ENCODE assay signal across 11 cellular contexts in the genomic region with DNA sequence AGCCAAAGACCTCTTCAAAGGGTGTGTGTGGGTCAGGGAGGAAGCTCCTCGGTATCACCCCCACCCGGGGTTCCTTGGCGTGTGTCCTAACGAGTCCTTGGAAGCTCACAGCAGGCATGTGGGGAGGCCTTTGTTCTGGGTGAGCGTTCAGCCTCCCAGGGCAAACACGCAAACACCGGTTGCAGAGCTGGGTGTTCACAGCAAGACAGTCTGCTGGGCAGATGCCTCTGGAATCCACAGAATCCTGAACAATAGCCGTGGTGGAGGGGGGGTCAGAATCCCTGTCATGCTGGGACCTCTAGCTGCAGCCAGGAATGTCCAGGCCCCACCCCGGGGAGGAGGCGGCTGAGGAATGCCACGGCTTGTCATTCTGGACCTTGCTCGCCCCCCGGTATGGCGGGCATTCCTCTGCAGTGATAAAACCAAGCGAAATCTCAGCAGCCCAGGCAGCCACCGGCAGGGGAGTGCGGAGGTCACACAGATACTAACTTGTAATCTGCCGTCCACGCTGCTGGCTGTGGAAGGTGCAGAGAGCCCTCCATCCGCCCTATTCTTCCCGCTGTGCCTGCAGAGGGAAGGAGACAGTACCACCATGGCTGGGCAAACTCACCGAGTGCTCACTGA. TPM values are rescaled to one million over a fixed set of nuclear protein-coding genes. Genes with fewer than 3 reads are reported as not detected.
A peak's percentile ranks its signal among the peaks of the same experiment; 100 is the strongest.
DNase-seq lines count a peak whose midpoint lies in the region; TF ChIP-seq lines count a peak whose summit lies in the region.
"Not testable (repeated sequence)": the region's sequence is repeated elsewhere in the genome, so short reads cannot be mapped to it uniquely, and the experiment has no call there.
"Had no signal": no experiment of that assay in that cellular context is flagged by ENCODE, and none has a peak within 500 bp of the region (broad histone marks: within the 10 kb centered on the region; RNA-seq: fewer than 3 reads in every experiment).

No MANE protein-coding gene starts in this region.

- not testable (repeated sequence) for H4K20me1 ChIP-seq in neural progenitor cell (ENCODE audit: low read depth); smooth muscle cell (ENCODE audit: low read depth)

- H3K36me3 Mint-ChIP-seq in activated T-helper 1 cell treated with anti-CD3 and anti-CD28 coated beads, Interleukin-12 subunit alpha, Interleukin-12 subunit beta, Interleukin-2, Interleukin-4 antibody, amounts not matched to agents 30 ng/mL and 10 ng/mL and 1 ng/mL, durations not matched to agents 14 hours and 24 hours and 36 hours (ENCODE audit: low read depth) = peaks cover 14% of the 10 kb centered on the region
- H3K36me3 Mint-ChIP-seq in endothelial cell (ENCODE audit: low read depth, unreplicated experiment); neural progenitor cell: not testable (repeated sequence)

- intact Hi-C loops in activated T-helper 1 cell treated with anti-CD3 and anti-CD28 coated beads, Interleukin-12 subunit alpha, Interleukin-12 subunit beta, Interleukin-2, Interleukin-4 antibody, amounts not matched to agents 30 ng/mL and 10 ng/mL and 1 ng/mL, durations not matched to agents 14 hours and 24 hours and 36 hours (cut with micrococcal nuclease) = loop anchor here (5.0 kb wide), 1 partner anchor 192 kb away; a partner anchor contains a TSS

- H3K4me1 Mint-ChIP-seq in activated T-helper 1 cell treated with anti-CD3 and anti-CD28 coated beads, Interleukin-12 subunit alpha, Interleukin-12 subunit beta, Interleukin-2, Interleukin-4 antibody, amounts not matched to agents 30 ng/mL and 10 ng/mL and 1 ng/mL, durations not matched to agents 14 hours and 24 hours and 36 hours (ENCODE audit: low read depth) = not testable (repeated sequence)
- H3K4me1 Mint-ChIP-seq in endothelial cell (ENCODE audit: unreplicated experiment) = peaks cover 10% of the 10 kb centered on the region
- peaks cover 16% of the 10 kb centered on the region for H3K4me1 Mint-ChIP-seq in neural progenitor cell

- not testable (repeated sequence) for H3K27ac Mint-ChIP-seq in activated T-helper 1 cell treated with anti-CD3 and anti-CD28 coated beads, Interleukin-12 subunit alpha, Interleukin-12 subunit beta, Interleukin-2, Interleukin-4 antibody, amounts not matched to agents 30 ng/mL and 10 ng/mL and 1 ng/mL, durations not matched to agents 14 hours and 24 hours and 36 hours; endothelial cell (ENCODE audit: unreplicated experiment); neural progenitor cell

- H3K27ac ChIP-seq in HUES48 (ENCODE audit: low read depth, low read length) (peak overlapping the region; percentile 90), smooth muscle cell (ENCODE audit: low read depth) (peak overlapping the region; percentile 13)
- H3K27ac ChIP-seq in neural progenitor cell = not testable (repeated sequence)

- H3K79me2 ChIP-seq in neural progenitor cell (ENCODE audit: low read depth) = peaks cover 29% of the 10 kb centered on the region
- H3K79me2 ChIP-seq in smooth muscle cell (ENCODE audit: low read depth) = not testable (repeated sequence)

- not testable (repeated sequence) for H3K27me3 Mint-ChIP-seq in activated T-helper 1 cell treated with anti-CD3 and anti-CD28 coated beads, Interleukin-12 subunit alpha, Interleukin-12 subunit beta, Interleukin-2, Interleukin-4 antibody, amounts not matched to agents 30 ng/mL and 10 ng/mL and 1 ng/mL, durations not matched to agents 14 hours and 24 hours and 36 hours (ENCODE audit: insufficient read depth); endothelial cell (ENCODE audit: unreplicated experiment); neural progenitor cell (ENCODE audit: insufficient read depth, low read depth)

- peaks cover 11% of the 10 kb centered on the region for H3F3A ChIP-seq in neural progenitor cell (ENCODE audit: low read depth)
- H3F3A ChIP-seq in smooth muscle cell (ENCODE audit: low read depth) = not testable (repeated sequence)

- H3K9ac ChIP-seq in HUES48 (ENCODE audit: low read depth, low read length); neural progenitor cell; smooth muscle cell (ENCODE audit: low read depth): not testable (repeated sequence)
- peak overlapping the region; percentile 50 for H3K9ac ChIP-seq in NT2/D1 (ENCODE audit: insufficient read length, low read depth)

- not testable (repeated sequence) for TF ChIP-seq CTCF in endothelial cell (IDR thresholded peaks at IDR 0.05; ENCODE audit: unreplicated experiment); neural progenitor cell (IDR thresholded peaks at IDR 0.05); smooth muscle cell (IDR thresholded peaks at IDR 0.05; ENCODE audit: borderline replicate concordance, insufficient read depth, poor library complexity, severe bottlenecking)

- not testable (repeated sequence) for H3K9me3 Mint-ChIP-seq in activated T-helper 1 cell treated with anti-CD3 and anti-CD28 coated beads, Interleukin-12 subunit alpha, Interleukin-12 subunit beta, Interleukin-2, Interleukin-4 antibody, amounts not matched to agents 30 ng/mL and 10 ng/mL and 1 ng/mL, durations not matched to agents 14 hours and 24 hours and 36 hours; endothelial cell (ENCODE audit: unreplicated experiment); neural progenitor cell

- not testable (repeated sequence) for H3K4me1 ChIP-seq in HUES48 (ENCODE audit: control insufficient read depth, insufficient read depth, low read length); NT2/D1 (ENCODE audit: insufficient read depth, insufficient read length); neural progenitor cell; smooth muscle cell (ENCODE audit: low read depth)

- H3K9me3 ChIP-seq in HUES48 (ENCODE audit: control insufficient read depth, insufficient read depth, low read length); NT2/D1 (ENCODE audit: insufficient read depth, low read length); neural progenitor cell (ENCODE audit: low read depth); smooth muscle cell (replicated peaks; ENCODE audit: low read depth): not testable (repeated sequence)

- H3K4me3 ChIP-seq in HUES48 (ENCODE audit: low read depth, low read length) = peak overlapping the region; percentile 34; the same call in 1 of the 2 replicates
- H3K4me3 ChIP-seq in NT2/D1 (ENCODE audit: insufficient read length, low read depth) = peak overlapping the region; percentile 8
- H3K4me3 ChIP-seq in neural progenitor cell = peak overlapping the region; percentile 19
- H3K4me3 ChIP-seq in smooth muscle cell = not testable (repeated sequence)

- DNase-seq in COR-L47 (lab: John Stamatoyannopoulos, UW) (peak; percentile 73), NT2/D1 (ENCODE audit: low read depth, low spot score) (peak; percentile 66), endothelial cell (ENCODE audit: low spot score) (peak; percentile 25), iPS-NIHi7 (ENCODE audit: extremely low spot score) (peak; percentile 10), neural progenitor cell (ENCODE audit: low spot score) (peak; percentile 81)
- DNase-seq in activated T-helper 1 cell treated with anti-CD3 and anti-CD28 coated beads, Interleukin-12 subunit alpha, Interleukin-12 subunit beta, Interleukin-2, Interleukin-4 antibody, amounts not matched to agents 30 ng/mL and 10 ng/mL and 1 ng/mL, durations not matched to agents 14 hours and 24 hours and 36 hours (ENCODE audit: low spot score); smooth muscle cell (lab: John Stamatoyannopoulos, UW; ENCODE audit: unreplicated experiment): not testable (repeated sequence)

- WGBS in smooth muscle cell (ENCODE audit: low lambda C conversion rate) = 6% methylated on average over 21 of the region's 22 CpGs

- peak overlapping the region; percentile 79 for H2AFZ ChIP-seq in neural progenitor cell (replicated peaks)
- not testable (repeated sequence) for H2AFZ ChIP-seq in smooth muscle cell (ENCODE audit: low read depth)

- not testable (repeated sequence) for H3K27me3 ChIP-seq in HUES48 (ENCODE audit: control insufficient read depth, insufficient read depth, low read length); NT2/D1 (ENCODE audit: insufficient read depth, insufficient read length); neural progenitor cell; smooth muscle cell (ENCODE audit: low read depth)

- H3K36me3 ChIP-seq in HUES48 (ENCODE audit: control insufficient read depth, insufficient read depth, low read length); NT2/D1 (ENCODE audit: insufficient read depth, insufficient read length, low read length); neural progenitor cell; smooth muscle cell (ENCODE audit: low read depth): not testable (repeated sequence)

- H3K4me3 Mint-ChIP-seq in activated T-helper 1 cell treated with anti-CD3 and anti-CD28 coated beads, Interleukin-12 subunit alpha, Interleukin-12 subunit beta, Interleukin-2, Interleukin-4 antibody, amounts not matched to agents 30 ng/mL and 10 ng/mL and 1 ng/mL, durations not matched to agents 14 hours and 24 hours and 36 hours = peak overlapping the region; percentile 2
- not testable (repeated sequence) for H3K4me3 Mint-ChIP-seq in endothelial cell (ENCODE audit: unreplicated experiment)
- peak overlapping the region; percentile 70 for H3K4me3 Mint-ChIP-seq in neural progenitor cell

- H3K4me2 ChIP-seq in neural progenitor cell (peak overlapping the region; percentile 65), smooth muscle cell (peak overlapping the region; percentile 49)

RNA-seq across cellular contexts. Expression of a gene that starts 48.2 kb away (rescaled TPM):
- 191 and 196 TPM in 2 replicates for total RNA-seq in activated T-helper 1 cell treated with anti-CD3 and anti-CD28 coated beads, Interleukin-12 subunit alpha, Interleukin-12 subunit beta, Interleukin-2, Interleukin-4 antibody, amounts not matched to agents 30 ng/mL and 10 ng/mL and 1 ng/mL, durations not matched to agents 14 hours and 24 hours and 36 hours
- total RNA-seq in endothelial cell (ENCODE audit: unreplicated experiment) (1.5 TPM), neural progenitor cell (ENCODE audit: low replicate concordance) (0.02 and 0.25 TPM in 2 replicates), smooth muscle cell (not detected in 2 replicates)
- polyA plus RNA-seq in smooth muscle cell = not detected in 2 replicates
- total RNA-seq: endothelial cell of umbilical vein, MCF 10A, PC-3 had no signal
- polyA plus RNA-seq: endothelial cell of umbilical vein had no signal

Comparison
In these comparisons a context has a peak if more than half of its experiments do, and no peak if none do; other contexts are left out.
1. RNA of a gene that starts 48.2 kb away (total RNA-seq): 191 to 196 TPM in activated T-helper 1 cell treated with anti-CD3 and anti-CD28 coated beads, Interleukin-12 subunit alpha, Interleukin-12 subunit beta, Interleukin-2, Interleukin-4 antibody, amounts not matched to agents 30 ng/mL and 10 ng/mL and 1 ng/mL, durations not matched to agents 14 hours and 24 hours and 36 hours; 1.5 TPM in endothelial cell (single experiment), 0.02 to 0.25 TPM in neural progenitor cell and not detected in smooth muscle cell; every median in the first group is over 10 times any median in the second.